In the genomic region with DNA sequence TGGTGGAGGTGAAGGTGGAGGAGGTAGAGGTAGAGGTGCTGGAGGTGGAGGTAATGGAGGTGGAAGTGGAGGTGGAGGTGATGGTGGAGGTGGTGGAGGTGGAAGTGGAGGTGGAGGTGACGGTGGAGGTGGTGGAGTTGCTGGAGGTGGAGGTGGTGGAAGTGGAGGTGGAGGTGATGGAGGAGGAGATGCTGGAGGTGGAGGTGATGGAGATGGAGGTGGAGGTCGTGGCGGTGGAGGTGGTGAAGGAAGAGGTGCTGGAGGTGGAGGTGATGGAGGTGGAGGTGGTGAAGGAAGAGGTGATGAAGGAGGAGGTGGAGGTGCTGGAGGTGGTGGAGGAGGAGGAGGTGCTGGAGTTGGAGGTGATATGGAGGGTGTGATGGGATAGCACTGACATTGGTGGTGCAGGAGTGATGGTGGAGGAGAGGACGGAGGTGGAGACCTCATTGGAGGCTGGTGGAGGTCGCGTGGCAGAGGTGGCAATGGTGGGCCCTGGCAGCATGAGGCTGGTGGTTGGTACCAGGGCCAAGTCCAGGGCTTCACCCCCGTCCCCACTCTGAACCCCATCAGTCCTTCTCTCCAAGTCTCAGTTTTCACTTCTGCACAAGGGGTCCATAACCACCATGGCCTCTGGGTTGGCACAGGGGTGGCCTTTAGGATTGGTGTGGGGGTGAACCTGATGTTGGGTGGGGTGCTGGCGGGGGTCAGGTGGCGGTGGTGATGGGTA, we compare ENCODE assay signal across 1 cellular context.
TF ChIP-seq lines count a peak whose summit lies in the region.

No MANE protein-coding gene starts in this region.

TF ChIP-seq in HEK293, 187 proteins besides CTCF, POLR2A, EP300 and RAD21 (continued from another document):
- TF ChIP-seq BCL11A (tag by site-specific recombination; IDR thresholded peaks at IDR 0.05; ENCODE audit: low read depth) (no peak), ZNF404 (tag by site-specific recombination; IDR thresholded peaks at IDR 0.05) (no peak), MZF1 (tag by site-specific recombination; IDR thresholded peaks at IDR 0.05; ENCODE audit: borderline replicate concordance) (no peak), ZNF629 (tag by site-specific recombination; IDR thresholded peaks at IDR 0.05) (no peak), SCRT1 (tag by site-specific recombination; IDR thresholded peaks at IDR 0.05; ENCODE audit: borderline replicate concordance) (no peak), ZNF654 (tag by site-specific recombination; IDR thresholded peaks at IDR 0.05; ENCODE audit: low read depth) (no peak), ZNF292 (tag by site-specific recombination; IDR thresholded peaks at IDR 0.05; ENCODE audit: borderline replicate concordance, low read depth) (no peak)
- TF ChIP-seq, protein P1, sequence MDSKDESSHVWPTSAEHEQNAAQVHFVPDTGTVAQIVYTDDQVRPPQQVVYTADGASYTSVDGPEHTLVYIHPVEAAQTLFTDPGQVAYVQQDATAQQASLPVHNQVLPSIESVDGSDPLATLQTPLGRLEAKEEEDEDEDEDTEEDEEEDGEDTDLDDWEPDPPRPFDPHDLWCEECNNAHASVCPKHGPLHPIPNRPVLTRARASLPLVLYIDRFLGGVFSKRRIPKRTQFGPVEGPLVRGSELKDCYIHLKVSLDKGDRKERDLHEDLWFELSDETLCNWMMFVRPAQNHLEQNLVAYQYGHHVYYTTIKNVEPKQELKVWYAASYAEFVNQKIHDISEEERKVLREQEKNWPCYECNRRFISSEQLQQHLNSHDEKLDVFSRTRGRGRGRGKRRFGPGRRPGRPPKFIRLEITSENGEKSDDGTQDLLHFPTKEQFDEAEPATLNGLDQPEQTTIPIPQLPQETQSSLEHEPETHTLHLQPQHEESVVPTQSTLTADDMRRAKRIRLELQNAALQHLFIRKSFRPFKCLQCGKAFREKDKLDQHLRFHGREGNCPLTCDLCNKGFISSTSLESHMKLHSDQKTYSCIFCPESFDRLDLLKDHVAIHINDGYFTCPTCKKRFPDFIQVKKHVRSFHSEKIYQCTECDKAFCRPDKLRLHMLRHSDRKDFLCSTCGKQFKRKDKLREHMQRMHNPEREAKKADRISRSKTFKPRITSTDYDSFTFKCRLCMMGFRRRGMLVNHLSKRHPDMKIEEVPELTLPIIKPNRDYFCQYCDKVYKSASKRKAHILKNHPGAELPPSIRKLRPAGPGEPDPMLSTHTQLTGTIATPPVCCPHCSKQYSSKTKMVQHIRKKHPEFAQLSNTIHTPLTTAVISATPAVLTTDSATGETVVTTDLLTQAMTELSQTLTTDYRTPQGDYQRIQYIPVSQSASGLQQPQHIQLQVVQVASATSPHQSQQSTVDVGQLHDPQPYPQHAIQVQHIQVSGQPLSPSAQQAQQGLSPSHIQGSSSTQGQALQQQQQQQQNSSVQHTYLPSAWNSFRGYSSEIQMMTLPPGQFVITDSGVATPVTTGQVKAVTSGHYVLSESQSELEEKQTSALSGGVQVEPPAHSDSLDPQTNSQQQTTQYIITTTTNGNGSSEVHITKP (tag by site-specific recombination; IDR thresholded peaks at IDR 0.05) = no peak
- TF ChIP-seq, protein P2, sequence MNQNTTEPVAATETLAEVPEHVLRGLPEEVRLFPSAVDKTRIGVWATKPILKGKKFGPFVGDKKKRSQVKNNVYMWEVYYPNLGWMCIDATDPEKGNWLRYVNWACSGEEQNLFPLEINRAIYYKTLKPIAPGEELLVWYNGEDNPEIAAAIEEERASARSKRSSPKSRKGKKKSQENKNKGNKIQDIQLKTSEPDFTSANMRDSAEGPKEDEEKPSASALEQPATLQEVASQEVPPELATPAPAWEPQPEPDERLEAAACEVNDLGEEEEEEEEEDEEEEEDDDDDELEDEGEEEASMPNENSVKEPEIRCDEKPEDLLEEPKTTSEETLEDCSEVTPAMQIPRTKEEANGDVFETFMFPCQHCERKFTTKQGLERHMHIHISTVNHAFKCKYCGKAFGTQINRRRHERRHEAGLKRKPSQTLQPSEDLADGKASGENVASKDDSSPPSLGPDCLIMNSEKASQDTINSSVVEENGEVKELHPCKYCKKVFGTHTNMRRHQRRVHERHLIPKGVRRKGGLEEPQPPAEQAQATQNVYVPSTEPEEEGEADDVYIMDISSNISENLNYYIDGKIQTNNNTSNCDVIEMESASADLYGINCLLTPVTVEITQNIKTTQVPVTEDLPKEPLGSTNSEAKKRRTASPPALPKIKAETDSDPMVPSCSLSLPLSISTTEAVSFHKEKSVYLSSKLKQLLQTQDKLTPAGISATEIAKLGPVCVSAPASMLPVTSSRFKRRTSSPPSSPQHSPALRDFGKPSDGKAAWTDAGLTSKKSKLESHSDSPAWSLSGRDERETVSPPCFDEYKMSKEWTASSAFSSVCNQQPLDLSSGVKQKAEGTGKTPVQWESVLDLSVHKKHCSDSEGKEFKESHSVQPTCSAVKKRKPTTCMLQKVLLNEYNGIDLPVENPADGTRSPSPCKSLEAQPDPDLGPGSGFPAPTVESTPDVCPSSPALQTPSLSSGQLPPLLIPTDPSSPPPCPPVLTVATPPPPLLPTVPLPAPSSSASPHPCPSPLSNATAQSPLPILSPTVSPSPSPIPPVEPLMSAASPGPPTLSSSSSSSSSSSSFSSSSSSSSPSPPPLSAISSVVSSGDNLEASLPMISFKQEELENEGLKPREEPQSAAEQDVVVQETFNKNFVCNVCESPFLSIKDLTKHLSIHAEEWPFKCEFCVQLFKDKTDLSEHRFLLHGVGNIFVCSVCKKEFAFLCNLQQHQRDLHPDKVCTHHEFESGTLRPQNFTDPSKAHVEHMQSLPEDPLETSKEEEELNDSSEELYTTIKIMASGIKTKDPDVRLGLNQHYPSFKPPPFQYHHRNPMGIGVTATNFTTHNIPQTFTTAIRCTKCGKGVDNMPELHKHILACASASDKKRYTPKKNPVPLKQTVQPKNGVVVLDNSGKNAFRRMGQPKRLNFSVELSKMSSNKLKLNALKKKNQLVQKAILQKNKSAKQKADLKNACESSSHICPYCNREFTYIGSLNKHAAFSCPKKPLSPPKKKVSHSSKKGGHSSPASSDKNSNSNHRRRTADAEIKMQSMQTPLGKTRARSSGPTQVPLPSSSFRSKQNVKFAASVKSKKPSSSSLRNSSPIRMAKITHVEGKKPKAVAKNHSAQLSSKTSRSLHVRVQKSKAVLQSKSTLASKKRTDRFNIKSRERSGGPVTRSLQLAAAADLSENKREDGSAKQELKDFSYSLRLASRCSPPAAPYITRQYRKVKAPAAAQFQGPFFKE (tag by site-specific recombination; IDR thresholded peaks at IDR 0.05; ENCODE audit: borderline replicate concordance) = no peak
